In the genomic region with DNA sequence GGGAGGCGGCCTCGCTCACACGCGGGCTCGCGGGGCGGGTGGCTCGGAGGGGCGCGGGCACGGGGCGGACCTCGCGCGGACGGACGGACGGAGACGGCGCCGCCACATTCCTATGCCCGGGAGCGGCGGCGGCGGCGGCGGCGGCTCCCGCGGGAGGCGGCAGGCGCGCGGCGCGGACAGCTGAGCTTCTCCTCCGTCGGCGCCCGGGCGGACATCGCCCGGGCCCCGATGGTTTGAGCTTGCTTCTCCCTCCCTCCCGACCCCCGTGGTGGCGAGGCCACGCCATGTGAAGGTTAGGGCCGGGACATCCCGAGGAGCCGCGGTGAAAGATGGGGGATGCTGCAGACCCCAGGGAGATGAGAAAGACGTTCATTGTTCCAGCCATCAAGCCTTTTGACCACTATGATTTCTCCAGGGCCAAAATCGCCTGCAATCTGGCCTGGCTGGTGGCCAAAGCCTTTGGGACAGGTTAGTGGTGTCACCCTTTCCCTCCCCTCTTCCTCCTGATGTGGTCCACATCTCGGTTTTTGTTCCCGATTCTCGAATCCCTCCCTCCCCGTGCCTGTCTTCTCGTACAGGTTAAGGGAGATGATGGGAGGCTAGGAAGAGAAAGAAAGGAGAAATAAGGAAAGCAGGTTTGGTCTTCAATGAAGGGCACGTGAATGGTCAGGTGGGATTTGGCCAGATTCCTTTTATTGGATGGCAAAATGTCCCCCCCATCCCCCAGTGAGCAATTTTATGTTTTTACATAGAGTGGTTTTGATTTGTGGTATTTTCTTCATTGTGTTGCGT, we compare ENCODE assay signal across 8 cellular contexts. TPM values are rescaled to one million over a fixed set of nuclear protein-coding genes. Genes with fewer than 3 reads are reported as not detected.
DNase-seq lines count a peak whose midpoint lies in the region; ATAC-seq and TF ChIP-seq lines count a peak whose summit lies in the region.

No MANE protein-coding gene starts in this region.

- peak; percentile 50 for ATAC-seq in HG02678 (IDR thresholded peaks at IDR 0.05; ENCODE audit: unreplicated experiment)
- ATAC-seq in upper lobe of right lung = no peak

- peak; percentile 44 for DNase-seq in activated CD4-positive, CD25-positive, alpha-beta regulatory T cell treated with anti-CD3 and anti-CD28 coated beads, Interleukin-2, amount 50 U/mL, for 72 hours
- no peak for DNase-seq in activated CD4-positive, CD25-positive, alpha-beta regulatory T cell (lab: John Stamatoyannopoulos, UW)
- DNase-seq in RWPE1 (ENCODE audit: low spot score) (peak; percentile 47), upper lobe of right lung (peak; percentile 91)
- DNase-seq in effector memory CD4-positive, alpha-beta T cell = peak in 2 of 3 donors; percentile 20 to 39
- no peak for DNase-seq in stimulated activated CD4-positive, alpha-beta T cell treated with anti-CD3 and anti-CD28 coated beads, Interleukin-4, amount 100 ng/mL, for 24 hours

- H3K4me1 ChIP-seq in effector memory CD4-positive, alpha-beta T cell (ENCODE audit: control insufficient read depth, insufficient read depth, low read length, poor library complexity, severe bottlenecking) = peaks cover 9% of the 10 kb centered on the region
- H3K4me1 ChIP-seq in mesodermal cell (ENCODE audit: control insufficient read depth, insufficient read depth, low read length, poor library complexity, severe bottlenecking) (peaks cover 11% of the 10 kb centered on the region), upper lobe of right lung (peaks cover 18% of the 10 kb centered on the region)

- WGBS in mesodermal cell (ENCODE audit: insufficient coverage in 2 of 2), 2 experiments = 0% methylated on average over 10 to 16 of the region's 62 CpGs

- CTCF ChIA-PET in RWPE1 (lab: Yijun Ruan, JAX) = interaction anchor here (1.3 kb wide), 1 partner anchor 117 kb away, joined by 3 read pairs; no protein-coding TSS in a partner anchor

- intact Hi-C loops in upper lobe of right lung (cut with DNase I) = no loop called here

- peak overlapping the region; percentile 88 for H3K4me3 ChIP-seq in effector memory CD4-positive, alpha-beta T cell (ENCODE audit: insufficient read depth, low read depth, low read length, poor library complexity, severe bottlenecking)
- peak overlapping the region; percentile 86 for H3K4me3 ChIP-seq in mesodermal cell (ENCODE audit: extremely low read depth, insufficient read depth, low read length, poor library complexity, severe bottlenecking)
- H3K4me3 ChIP-seq in upper lobe of right lung = peak overlapping the region; percentile 78

- H3K9me3 ChIP-seq in effector memory CD4-positive, alpha-beta T cell (ENCODE audit: control insufficient read depth, low read length) = no peaks in the 10 kb centered on the region
- H3K9me3 ChIP-seq in mesodermal cell (ENCODE audit: control insufficient read depth, low read length) = no peaks in the 10 kb centered on the region
- no peaks in the 10 kb centered on the region for H3K9me3 ChIP-seq in upper lobe of right lung

- H3K36me3 ChIP-seq in effector memory CD4-positive, alpha-beta T cell (ENCODE audit: control insufficient read depth, insufficient read depth, low read length) = no peaks in the 10 kb centered on the region
- H3K36me3 ChIP-seq in mesodermal cell (ENCODE audit: control insufficient read depth, insufficient read depth, low read length) = peaks cover 17% of the 10 kb centered on the region
- no peaks in the 10 kb centered on the region for H3K36me3 ChIP-seq in upper lobe of right lung

- TF ChIP-seq CTCF in RWPE1 (conservative IDR thresholded peaks at IDR 0.05; ENCODE audit: low read depth) (no peak), upper lobe of right lung (IDR thresholded peaks at IDR 0.05) (no peak)

- POLR2A ChIA-PET in RWPE1 (lab: Yijun Ruan, JAX; ENCODE audit: low non-redundant PET) = interaction anchor here (1.2 to 2.4 kb wide), 2 partner anchors 65 to 70 kb away, joined by 5 to 19 read pairs; a partner anchor contains a TSS

- H3K27ac ChIP-seq in RWPE1 (peak overlapping the region; percentile 100), mesodermal cell (ENCODE audit: low read depth, low read length, severe bottlenecking) (peak overlapping the region; percentile 99), upper lobe of right lung (peak overlapping the region; percentile 99)
- peak overlapping the region; percentile 59 for H3K27ac ChIP-seq in effector memory CD4-positive, alpha-beta T cell (ENCODE audit: insufficient read depth, low read length, poor library complexity, severe bottlenecking)

- no peaks in the 10 kb centered on the region for H3K27me3 ChIP-seq in effector memory CD4-positive, alpha-beta T cell (replicated peaks; ENCODE audit: control insufficient read depth, insufficient read depth, low read length, poor library complexity, severe bottlenecking)
- H3K27me3 ChIP-seq in upper lobe of right lung = no peaks in the 10 kb centered on the region

RNA-seq across cellular contexts. Expression of a gene that starts 1.0 kb away (rescaled TPM):
- 25.3 TPM for polyA plus RNA-seq in mesodermal cell (2013, experiment 1 of 2)
- polyA plus RNA-seq in mesodermal cell (2013, experiment 2 of 2) = 28.4 TPM
- 34.8 TPM for total RNA-seq in upper lobe of right lung

Comparison
In these comparisons a context has a peak if more than half of its experiments do, and no peak if none do; other contexts are left out.
1. DNase-seq: peak in activated CD4-positive, CD25-positive, alpha-beta regulatory T cell treated with anti-CD3 and anti-CD28 coated beads, Interleukin-2, amount 50 U/mL, for 72 hours (single experiment), RWPE1 (single experiment), effector memory CD4-positive, alpha-beta T cell (2 of 3) and upper lobe of right lung (single experiment); none in activated CD4-positive, CD25-positive, alpha-beta regulatory T cell (0 of 4) and stimulated activated CD4-positive, alpha-beta T cell treated with anti-CD3 and anti-CD28 coated beads, Interleukin-4, amount 100 ng/mL, for 24 hours (single experiment).
2. Peak in every context shown above with its lines, with median percentiles within 50 percentile points of each other: H3K27ac ChIP-seq and H3K4me3 ChIP-seq.